ENCODE assay signal across 8 cellular contexts in genomic region chr4:20386001-20386740, GRCh38.
"Had no signal": no experiment of that assay in that cellular context is flagged by ENCODE, and none has a peak within 500 bp of the region (broad histone marks: within the 10 kb centered on the region; RNA-seq: fewer than 3 reads in every experiment).

No MANE protein-coding gene starts in this region.

- H3K27ac ChIP-seq: HL-60 had no signal

- H2AFZ ChIP-seq: GM23338 had no signal

- H3K4me3 ChIP-seq: GM23338 had no signal

- H3K4me2 ChIP-seq: GM23338 had no signal

- FAIRE-seq: H1, H54 had no signal

- DNase-seq: H9, HCEC 1CT, Kasumi-1, KG1 had no signal

- ATAC-seq: GM23338 had no signal
